Comparison of ENCODE assay signal across 8 cellular contexts in genomic region chr14:75223664-75224154, GRCh38. TPM values are rescaled to one million over a fixed set of nuclear protein-coding genes. Genes with fewer than 3 reads are reported as not detected.
DNase-seq lines count a peak whose midpoint lies in the region; ATAC-seq, FAIRE-seq and TF ChIP-seq lines count a peak whose summit lies in the region.

No MANE protein-coding gene starts in this region.

- H3K9me3 ChIP-seq in body of pancreas, result no peaks in the 10 kb centered on the region
- H3K9me3 ChIP-seq in pancreas, result no peaks in the 10 kb centered on the region

- no peak for FAIRE-seq in pancreas (lab: Jason Lieb, UNC)

- H3K4me3 ChIP-seq in body of pancreas (no peak overlapping the region), pancreas (no peak overlapping the region)

- DNase-seq in SIG-M5 treated with dmso at 0.1 percent for 504 hours (lab: John Stamatoyannopoulos, UW; ENCODE audit: unreplicated experiment) (peak; percentile 66), SIG-M5 (lab: John Stamatoyannopoulos, UW) (no peak), LHCN-M2 (ENCODE audit: low read depth) (peak; percentile 65), body of pancreas (peak; percentile 31 to 77 (median 54)), pancreas (peak in 2 of 6 donors; percentile 46 to 50), superior temporal gyrus (ENCODE audit: extremely low spot score) (no peak), activated T-cell treated with anti-CD3 and anti-CD28 coated beads for 4 hours (no peak)
- no peak for DNase-seq in stimulated activated naive CD4-positive, alpha-beta T cell (lab: John Stamatoyannopoulos, UW)

- peak overlapping the region in 3 of 4 donors; percentile 58 to 76 (median 70) for H3K27ac ChIP-seq in body of pancreas
- peak overlapping the region in 2 of 4 donors; percentile 37 to 39 for H3K27ac ChIP-seq in pancreas

- peak; percentile 61 for ATAC-seq in body of pancreas
- peak; percentile 70 to 83 (median 79) for ATAC-seq in pancreas

- H3K27me3 ChIP-seq in body of pancreas, result no peaks in the 10 kb centered on the region
- H3K27me3 ChIP-seq in pancreas, result no peaks in the 10 kb centered on the region

- TF ChIP-seq CTCF in body of pancreas (IDR thresholded peaks at IDR 0.05) (no peak), pancreas (IDR thresholded peaks at IDR 0.05) (no peak)

- peaks cover 15% of the 10 kb centered on the region for H3K4me1 ChIP-seq in body of pancreas
- H3K4me1 ChIP-seq in pancreas, result peaks cover 4 to 13% (median 10%) of the 10 kb centered on the region in 3 donors

- intact Hi-C loops in body of pancreas (cut with DNase I), result no loop called here
- intact Hi-C loops in pancreas (cut with DNase I), result no loop called here

- WGBS in body of pancreas, 2 donors, result 15 to 20% methylated on average over 4 of the region's 4 CpGs
- WGBS in pancreas, 2 donors, result 23 to 32% methylated on average over 4 of the region's 4 CpGs

- H3K36me3 ChIP-seq in body of pancreas (replicated peaks in 1 of 2; ENCODE audit: insufficient read depth in 1 of 2, low read depth in 2 of 2) (no peaks in the 10 kb centered on the region), pancreas (no peaks in the 10 kb centered on the region)

- no peak for TF ChIP-seq POLR2A in body of pancreas (IDR thresholded peaks at IDR 0.05)

RNA-seq across cellular contexts. Expression of gene TMED10, which starts 47.3 kb away (rescaled TPM):
- total RNA-seq in LHCN-M2 (2014; rRNA removed), result 313 and 322 TPM in 2 replicates
- polyA plus RNA-seq in LHCN-M2 (2012), result 217 TPM
- 100 to 1,000 TPM; 150 to 243 TPM for total RNA-seq in body of pancreas
- 100 to 1,000 TPM; 230 to 377 (median 326) TPM for total RNA-seq in pancreas
- polyA plus RNA-seq in pancreas, result 100 to 1,000 TPM in 1 of 2 donors, 10 to 100 TPM in 1; 56.0 to 122 TPM

RNA-seq across cellular contexts. Expression of gene FOS, which starts 54.9 kb away (rescaled TPM):
- 5.6 and 8.9 TPM in 2 replicates for total RNA-seq in LHCN-M2 (2014; rRNA removed)
- polyA plus RNA-seq in LHCN-M2 (2012), result 0.58 TPM
- total RNA-seq in body of pancreas, result 1,000 to 10,000 TPM in 1 of 2 donors, 100 to 1,000 TPM in 1; 412 to 1,093 TPM
- total RNA-seq in pancreas, result 100 to 1,000 TPM in 2 of 6 donors, 10 to 100 TPM in 4; 56.4 to 209 (median 81.4) TPM
- polyA plus RNA-seq in pancreas, result 100 to 1,000 TPM; 103 to 303 TPM

Comparison
In these comparisons a context has a peak if more than half of its experiments do, and no peak if none do; other contexts are left out.
1. DNase-seq: peak in SIG-M5 treated with dmso at 0.1 percent for 504 hours (single experiment), LHCN-M2 (single experiment) and body of pancreas (4 of 4); none in SIG-M5 (single experiment), superior temporal gyrus (single experiment), activated T-cell treated with anti-CD3 and anti-CD28 coated beads for 4 hours (single experiment) and stimulated activated naive CD4-positive, alpha-beta T cell (0 of 6).